In genomic region chr11:43581370-43582023, GRCh38 we compare ENCODE assay signal across 12 cellular contexts.
DNase-seq lines count a peak whose midpoint lies in the region; ATAC-seq and TF ChIP-seq lines count a peak whose summit lies in the region.
"Had no signal": no experiment of that assay in that cellular context is flagged by ENCODE, and none has a peak within 500 bp of the region (broad histone marks: within the 10 kb centered on the region; RNA-seq: fewer than 3 reads in every experiment).

No MANE protein-coding gene starts in this region.

- H3F3A ChIP-seq in SK-N-SH (replicated peaks; ENCODE audit: insufficient read depth), result no peaks in the 10 kb centered on the region

- no peaks in the 10 kb centered on the region for H3K79me2 ChIP-seq in SK-N-SH (ENCODE audit: insufficient read depth)

- WGBS in SK-N-SH (ENCODE audit: low lambda C conversion rate), result 3% methylated on average over 33 of the region's 39 CpGs

- no peak overlapping the region for H2AFZ ChIP-seq in SK-N-SH (ENCODE audit: low read depth)

- H3K36me3 Mint-ChIP-seq in activated CD8-positive, alpha-beta T cell treated with anti-CD3 and anti-CD28 coated beads for 36 hours (ENCODE audit: low read depth), result peaks cover 1% of the 10 kb centered on the region
- peaks cover 6% of the 10 kb centered on the region in 2 donors for H3K36me3 Mint-ChIP-seq in stimulated activated naive B cell treated with anti-CD40 and anti-IgM and Interleukin-4, amounts not matched to agents 10 μg/mL and 1 μg/mL and 100 μg/mL, for 72 hours

- H3K4me1 ChIP-seq in SK-N-SH (ENCODE audit: control insufficient read depth in 1 of 2, insufficient read depth in 2 of 2, low read depth in 1 of 2, low read length in 1 of 2), result peaks cover 6 to 28% of the 10 kb centered on the region in 2 experiments; a peak in 2 of 4 replicates
- H3K4me1 ChIP-seq in iPS-15b (ENCODE audit: control insufficient read depth, insufficient read depth, low read length), result peaks cover 2% of the 10 kb centered on the region

- peak overlapping the region; percentile 65 for H3K4me2 ChIP-seq in SK-N-SH

- H3K27me3 ChIP-seq in SK-N-SH (ENCODE audit: insufficient read depth) (peaks cover 75% of the 10 kb centered on the region), iPS-15b (ENCODE audit: control insufficient read depth, insufficient read depth, low read length) (peaks cover 85% of the 10 kb centered on the region)

- intact Hi-C loops in activated CD8-positive, alpha-beta T cell treated with anti-CD3 and anti-CD28 coated beads for 36 hours (cut with micrococcal nuclease), result no loop called here

- TF ChIP-seq RAD21 in SK-N-SH (IDR thresholded peaks at IDR 0.05; ENCODE audit: low read length), result no peak

- no peak overlapping the region for H3K27ac Mint-ChIP-seq in activated CD8-positive, alpha-beta T cell treated with anti-CD3 and anti-CD28 coated beads for 36 hours
- no peak overlapping the region for H3K27ac Mint-ChIP-seq in stimulated activated naive B cell treated with anti-CD40 and anti-IgM and Interleukin-4, amounts not matched to agents 10 μg/mL and 1 μg/mL and 100 μg/mL, for 72 hours

- DNase-seq in SK-N-SH, result peak; percentile 28
- DNase-seq in activated CD8-positive, alpha-beta T cell treated with anti-CD3 and anti-CD28 coated beads for 36 hours, result no peak
- DNase-seq in stimulated activated naive B cell treated with anti-CD40 and anti-IgM and Interleukin-4, amounts not matched to agents 10 μg/mL and 1 μg/mL and 100 μg/mL, for 72 hours, result no peak
- DNase-seq in NK-92 treated with Interleukin-12 subunit alpha and Interleukin-12 subunit beta, amount 100 ng/mL, for 24 hours (lab: John Stamatoyannopoulos, UW), result no peak
- DNase-seq in activated CD4-positive, CD25-positive, alpha-beta regulatory T cell treated with anti-CD3 and anti-CD28 coated beads, Interleukin-2, amount 50 U/mL, for 72 hours, result no peak
- DNase-seq: NCI-H1417 treated with DMSO at 0.1 percent for 48 hours; SHP77; stimulated activated CD4-positive, alpha-beta T cell treated with anti-CD3 and anti-CD28 coated beads, Interleukin-15, amount 100 ng/mL, for 24 hours; thyroid gland had no signal

- H3K4me1 Mint-ChIP-seq in activated CD8-positive, alpha-beta T cell treated with anti-CD3 and anti-CD28 coated beads for 36 hours (ENCODE audit: low read depth), result peaks cover 33% of the 10 kb centered on the region
- peaks cover 35 to 62% of the 10 kb centered on the region in 2 donors for H3K4me1 Mint-ChIP-seq in stimulated activated naive B cell treated with anti-CD40 and anti-IgM and Interleukin-4, amounts not matched to agents 10 μg/mL and 1 μg/mL and 100 μg/mL, for 72 hours

- no peaks in the 10 kb centered on the region for H3K9me2 ChIP-seq in SK-N-SH

- POLR2A ChIA-PET in SK-N-SH (lab: Yijun Ruan, JAX), result no interaction called here
- POLR2A ChIA-PET in activated CD8-positive, alpha-beta T cell treated with anti-CD3 and anti-CD28 coated beads for 36 hours (lab: Charles Lee), result interaction anchor here (0.6 kb wide), 1 partner anchor 178 kb away, joined by 4 read pairs; no protein-coding TSS in a partner anchor

- H3K4me3 ChIP-seq in SK-N-SH (ENCODE audit: low read depth in 2 of 2, low read length in 1 of 2) (peak overlapping the region in 1 of 2 experiments; percentile 37; a peak in 1 of 4 replicates), iPS-15b (ENCODE audit: low read depth, low read length) (peak overlapping the region; percentile 75)
- H3K4me3 ChIP-seq: thyroid gland had no signal

- no peak for TF ChIP-seq EP300 in SK-N-SH (IDR thresholded peaks at IDR 0.05; ENCODE audit: borderline replicate concordance in 1 of 2, low read depth in 1 of 2, low read length in 1 of 2)

- peaks cover 3% of the 10 kb centered on the region; the same call in 1 of the 2 replicates for H4K20me1 ChIP-seq in SK-N-SH (ENCODE audit: insufficient read depth)

- H3K9me3 ChIP-seq in SK-N-SH, result no peaks in the 10 kb centered on the region
- H3K9me3 ChIP-seq in iPS-15b (ENCODE audit: control insufficient read depth, insufficient read depth, low read length), result no peaks in the 10 kb centered on the region
- H3K9me3 ChIP-seq: thyroid gland had no signal

- peaks cover 82% of the 10 kb centered on the region for H3K27me3 Mint-ChIP-seq in activated CD8-positive, alpha-beta T cell treated with anti-CD3 and anti-CD28 coated beads for 36 hours
- H3K27me3 Mint-ChIP-seq in stimulated activated naive B cell treated with anti-CD40 and anti-IgM and Interleukin-4, amounts not matched to agents 10 μg/mL and 1 μg/mL and 100 μg/mL, for 72 hours, result peaks cover 81 to 97% of the 10 kb centered on the region in 2 donors

- TF ChIP-seq CTCF in SK-N-SH (IDR thresholded peaks at IDR 0.05), result no peak
- no peak for TF ChIP-seq CTCF in activated CD8-positive, alpha-beta T cell treated with anti-CD3 and anti-CD28 coated beads for 36 hours (IDR thresholded peaks at IDR 0.05)

- no peaks in the 10 kb centered on the region for H3K9me3 Mint-ChIP-seq in activated CD8-positive, alpha-beta T cell treated with anti-CD3 and anti-CD28 coated beads for 36 hours
- peaks cover 4% of the 10 kb centered on the region in 2 donors for H3K9me3 Mint-ChIP-seq in stimulated activated naive B cell treated with anti-CD40 and anti-IgM and Interleukin-4, amounts not matched to agents 10 μg/mL and 1 μg/mL and 100 μg/mL, for 72 hours

- no peak overlapping the region for H3K27ac ChIP-seq in SK-N-SH (ENCODE audit: low read depth in 2 of 2, low read length in 1 of 2)
- H3K27ac ChIP-seq: thyroid gland had no signal

- ATAC-seq in SK-N-SH treated with all-trans-retinoic acid at 6 μM for 48 hours (no peak), GM19035 (IDR thresholded peaks at IDR 0.05; ENCODE audit: unreplicated experiment) (no peak)
- no peak for ATAC-seq in activated CD8-positive, alpha-beta T cell treated with anti-CD3 and anti-CD28 coated beads for 36 hours
- peak in 1 of 2 donors; percentile 24 for ATAC-seq in stimulated activated naive B cell treated with anti-CD40 and anti-IgM and Interleukin-4, amounts not matched to agents 10 μg/mL and 1 μg/mL and 100 μg/mL, for 72 hours (replicated peaks)

- peak overlapping the region; percentile 72 for H3K4me3 Mint-ChIP-seq in activated CD8-positive, alpha-beta T cell treated with anti-CD3 and anti-CD28 coated beads for 36 hours
- H3K4me3 Mint-ChIP-seq in stimulated activated naive B cell treated with anti-CD40 and anti-IgM and Interleukin-4, amounts not matched to agents 10 μg/mL and 1 μg/mL and 100 μg/mL, for 72 hours, result peak overlapping the region; percentile 85 to 88

- H3K36me3 ChIP-seq in SK-N-SH (replicated peaks in 1 of 2; ENCODE audit: control insufficient read depth in 1 of 2, insufficient read depth in 2 of 2, low read length in 1 of 2) (no peaks in the 10 kb centered on the region), iPS-15b (ENCODE audit: control insufficient read depth, insufficient read depth, low read length) (no peaks in the 10 kb centered on the region)
- H3K36me3 ChIP-seq: thyroid gland had no signal

- CTCF ChIA-PET in SK-N-SH (lab: Yijun Ruan, JAX), result interaction anchor here (1.5 to 2.1 kb wide), 2 partner anchors 8 to 14 kb away, joined by 6 to 10 read pairs; no protein-coding TSS in a partner anchor
- CTCF ChIA-PET in activated CD8-positive, alpha-beta T cell treated with anti-CD3 and anti-CD28 coated beads for 36 hours (lab: Charles Lee), result interaction anchor here (1.6 to 4.0 kb wide), 2 partner anchors 14 to 270 kb away, joined by 4 to 15 read pairs; no protein-coding TSS in a partner anchor

- H3K9ac ChIP-seq in SK-N-SH (no peak overlapping the region), iPS-15b (ENCODE audit: low read depth, low read length) (no peak overlapping the region)

TF ChIP-seq in SK-N-SH, 30 proteins besides CTCF, POLR2A, EP300 and RAD21 (continues in another document):
- no peak for TF ChIP-seq SIN3A (IDR thresholded peaks at IDR 0.05; ENCODE audit: borderline replicate concordance, low read depth, low read length)
- TF ChIP-seq NRF1 (IDR thresholded peaks at IDR 0.05; ENCODE audit: low read depth, low read length), result no peak

TF ChIP-seq in SK-N-SH treated with all-trans-retinoic acid at 6 μM for 48 hours, 23 proteins besides CTCF, POLR2A, EP300 and RAD21 (continues in another document):
- TF ChIP-seq ISL1 (CRISPR knock-in tag; IDR thresholded peaks at IDR 0.05), result no peak
- no peak for TF ChIP-seq RARB (CRISPR knock-in tag; IDR thresholded peaks at IDR 0.05)
- no peak for TF ChIP-seq CREB5 (CRISPR knock-in tag; IDR thresholded peaks at IDR 0.05; ENCODE audit: low read depth)
- TF ChIP-seq CSDC2 (CRISPR knock-in tag; IDR thresholded peaks at IDR 0.05), result no peak
- TF ChIP-seq SNAI2 (CRISPR knock-in tag; IDR thresholded peaks at IDR 0.05), result no peak
- no peak for TF ChIP-seq TCF4 (CRISPR knock-in tag; IDR thresholded peaks at IDR 0.05; ENCODE audit: borderline replicate concordance)
- TF ChIP-seq ZFP3 (CRISPR knock-in tag; IDR thresholded peaks at IDR 0.05), result no peak
- no peak for TF ChIP-seq GLIS3 (CRISPR knock-in tag; IDR thresholded peaks at IDR 0.05)
- no peak for TF ChIP-seq ARNTL (CRISPR knock-in tag; IDR thresholded peaks at IDR 0.05; ENCODE audit: borderline replicate concordance, low read depth)
- no peak for TF ChIP-seq POU6F1 (CRISPR knock-in tag; IDR thresholded peaks at IDR 0.05; ENCODE audit: borderline replicate concordance, low read depth)
- no peak for TF ChIP-seq BACH2 (CRISPR knock-in tag; IDR thresholded peaks at IDR 0.05; ENCODE audit: borderline replicate concordance)
